ENCODE assay signal across 9 cellular contexts in the genomic region with DNA sequence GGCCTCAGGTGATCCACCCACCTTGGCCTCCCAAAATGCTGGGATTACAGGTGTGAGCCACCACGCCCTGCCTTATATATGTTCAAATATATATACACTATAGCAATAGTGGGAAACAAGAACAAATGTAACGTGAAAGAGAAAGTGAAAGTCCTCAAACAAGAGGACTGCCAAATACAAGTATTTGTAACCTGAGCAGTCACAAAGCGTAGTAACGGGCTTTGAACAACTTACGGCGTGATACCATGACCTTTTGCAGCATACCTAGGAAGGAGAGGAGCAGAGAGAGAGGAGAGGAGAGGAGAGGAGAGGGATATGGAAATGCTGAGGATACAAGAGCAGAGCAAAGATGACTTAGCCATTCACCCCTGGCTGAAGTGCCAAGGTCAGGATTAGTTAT.
DNase-seq lines count a peak whose midpoint lies in the region; ATAC-seq and FAIRE-seq lines count a peak whose summit lies in the region.
"Had no signal": no experiment of that assay in that cellular context is flagged by ENCODE, and none has a peak within 500 bp of the region (broad histone marks: within the 10 kb centered on the region; RNA-seq: fewer than 3 reads in every experiment).

No MANE protein-coding gene starts in this region.

- no peaks in the 10 kb centered on the region for H3K36me3 Mint-ChIP-seq in activated CD4-positive, alpha-beta T cell treated with anti-CD3 and anti-CD28 coated beads, Interleukin-2, amount 10 ng/mL, durations not matched to agents 24 days and 14 days (ENCODE audit: low read depth)
- H3K36me3 Mint-ChIP-seq in activated naive CD8-positive, alpha-beta T cell treated with anti-CD3 and anti-CD28 coated beads, Interleukin-2, amount 10 ng/mL, durations not matched to agents 7 days and 5 days: no peaks in the 10 kb centered on the region

- no peaks in the 10 kb centered on the region for H3K27me3 ChIP-seq in small intestine (ENCODE audit: control insufficient read depth in 2 of 2, insufficient read depth in 2 of 2, low read length in 2 of 2)
- H3K27me3 ChIP-seq: BE2C had no signal

- no peaks in the 10 kb centered on the region for H3K9me3 Mint-ChIP-seq in activated CD4-positive, alpha-beta T cell treated with anti-CD3 and anti-CD28 coated beads, Interleukin-2, amount 10 ng/mL, durations not matched to agents 24 days and 14 days
- no peaks in the 10 kb centered on the region for H3K9me3 Mint-ChIP-seq in activated naive CD8-positive, alpha-beta T cell treated with anti-CD3 and anti-CD28 coated beads, Interleukin-2, amount 10 ng/mL, durations not matched to agents 7 days and 5 days

- no peaks in the 10 kb centered on the region for H3K36me3 ChIP-seq in small intestine (ENCODE audit: control insufficient read depth in 2 of 2, insufficient read depth in 2 of 2, low read length in 2 of 2)
- H3K36me3 ChIP-seq: BE2C had no signal

- ATAC-seq in HG03159 (IDR thresholded peaks at IDR 0.05; ENCODE audit: unreplicated experiment): peak; percentile 86
- ATAC-seq in activated naive CD8-positive, alpha-beta T cell treated with anti-CD3 and anti-CD28 coated beads, Interleukin-2, amount 10 ng/mL, durations not matched to agents 7 days and 5 days (ENCODE audit: low read depth): no peak
- no peak for ATAC-seq in GM21381 (IDR thresholded peaks at IDR 0.05; ENCODE audit: unreplicated experiment)
- ATAC-seq in HG03571 (IDR thresholded peaks at IDR 0.05; ENCODE audit: unreplicated experiment): no peak

- DNase-seq in activated CD4-positive, alpha-beta T cell treated with anti-CD3 and anti-CD28 coated beads, Interleukin-2, amount 10 ng/mL, durations not matched to agents 24 days and 14 days: no peak
- DNase-seq in activated CD4-positive, alpha-beta T cell treated with anti-CD3 and anti-CD28 coated beads for 48 hours: no peak
- DNase-seq in activated naive CD8-positive, alpha-beta T cell treated with anti-CD3 and anti-CD28 coated beads, Interleukin-2, amount 10 ng/mL, durations not matched to agents 7 days and 5 days: no peak
- peak; percentile 35 for DNase-seq in small intestine
- DNase-seq in activated naive CD4-positive, alpha-beta T cell treated with anti-CD3 and anti-CD28 coated beads, Interleukin-2, amount 50 U/mL, for 16 hours: no peak
- DNase-seq: BE2C had no signal

- POLR2A ChIA-PET in activated naive CD8-positive, alpha-beta T cell treated with anti-CD3 and anti-CD28 coated beads, Interleukin-2, amount 10 ng/mL, durations not matched to agents 7 days and 5 days (lab: Charles Lee): interaction anchor here (0.6 kb wide), 1 partner anchor 1856 kb away, joined by 3 read pairs; no protein-coding TSS in a partner anchor

- FAIRE-seq in small intestine (lab: Jason Lieb, UNC): no peak

- H3K4me1 Mint-ChIP-seq in activated CD4-positive, alpha-beta T cell treated with anti-CD3 and anti-CD28 coated beads, Interleukin-2, amount 10 ng/mL, durations not matched to agents 24 days and 14 days: peaks cover 2% of the 10 kb centered on the region
- H3K4me1 Mint-ChIP-seq in activated naive CD8-positive, alpha-beta T cell treated with anti-CD3 and anti-CD28 coated beads, Interleukin-2, amount 10 ng/mL, durations not matched to agents 7 days and 5 days: peaks cover 3% of the 10 kb centered on the region

- intact Hi-C loops in activated CD4-positive, alpha-beta T cell treated with anti-CD3 and anti-CD28 coated beads, Interleukin-2, amount 10 ng/mL, durations not matched to agents 24 days and 14 days (cut with micrococcal nuclease): no loop called here

- H3K27ac ChIP-seq in small intestine (ENCODE audit: low read depth in 1 of 2, low read length in 1 of 2): no peak overlapping the region

- H3K27ac Mint-ChIP-seq in activated CD4-positive, alpha-beta T cell treated with anti-CD3 and anti-CD28 coated beads, Interleukin-2, amount 10 ng/mL, durations not matched to agents 24 days and 14 days: no peak overlapping the region
- H3K27ac Mint-ChIP-seq in activated naive CD8-positive, alpha-beta T cell treated with anti-CD3 and anti-CD28 coated beads, Interleukin-2, amount 10 ng/mL, durations not matched to agents 7 days and 5 days: peak overlapping the region; percentile 66

- no peaks in the 10 kb centered on the region for H3K9me3 ChIP-seq in small intestine (ENCODE audit: control insufficient read depth, low read depth)
- H3K9me3 ChIP-seq: BE2C had no signal

- H3K4me3 Mint-ChIP-seq in activated CD4-positive, alpha-beta T cell treated with anti-CD3 and anti-CD28 coated beads, Interleukin-2, amount 10 ng/mL, durations not matched to agents 24 days and 14 days: peak overlapping the region; percentile 35
- peak overlapping the region; percentile 70 for H3K4me3 Mint-ChIP-seq in activated naive CD8-positive, alpha-beta T cell treated with anti-CD3 and anti-CD28 coated beads, Interleukin-2, amount 10 ng/mL, durations not matched to agents 7 days and 5 days

- WGBS in small intestine, 3 donors: 14 to 45% (median 27%) methylated on average over 6 of the region's 6 CpGs

- H3K4me1 ChIP-seq in small intestine (ENCODE audit: control insufficient read depth in 2 of 2, insufficient read depth in 1 of 2, low read depth in 1 of 2, low read length in 1 of 2): no peaks in the 10 kb centered on the region
- H3K4me1 ChIP-seq: BE2C had no signal

- H3K27me3 Mint-ChIP-seq in activated CD4-positive, alpha-beta T cell treated with anti-CD3 and anti-CD28 coated beads, Interleukin-2, amount 10 ng/mL, durations not matched to agents 24 days and 14 days: no peaks in the 10 kb centered on the region
- no peaks in the 10 kb centered on the region for H3K27me3 Mint-ChIP-seq in activated naive CD8-positive, alpha-beta T cell treated with anti-CD3 and anti-CD28 coated beads, Interleukin-2, amount 10 ng/mL, durations not matched to agents 7 days and 5 days

- no peak overlapping the region for H3K4me3 ChIP-seq in small intestine (ENCODE audit: low read depth in 1 of 2, low read length in 2 of 2)
